In the genomic region with DNA sequence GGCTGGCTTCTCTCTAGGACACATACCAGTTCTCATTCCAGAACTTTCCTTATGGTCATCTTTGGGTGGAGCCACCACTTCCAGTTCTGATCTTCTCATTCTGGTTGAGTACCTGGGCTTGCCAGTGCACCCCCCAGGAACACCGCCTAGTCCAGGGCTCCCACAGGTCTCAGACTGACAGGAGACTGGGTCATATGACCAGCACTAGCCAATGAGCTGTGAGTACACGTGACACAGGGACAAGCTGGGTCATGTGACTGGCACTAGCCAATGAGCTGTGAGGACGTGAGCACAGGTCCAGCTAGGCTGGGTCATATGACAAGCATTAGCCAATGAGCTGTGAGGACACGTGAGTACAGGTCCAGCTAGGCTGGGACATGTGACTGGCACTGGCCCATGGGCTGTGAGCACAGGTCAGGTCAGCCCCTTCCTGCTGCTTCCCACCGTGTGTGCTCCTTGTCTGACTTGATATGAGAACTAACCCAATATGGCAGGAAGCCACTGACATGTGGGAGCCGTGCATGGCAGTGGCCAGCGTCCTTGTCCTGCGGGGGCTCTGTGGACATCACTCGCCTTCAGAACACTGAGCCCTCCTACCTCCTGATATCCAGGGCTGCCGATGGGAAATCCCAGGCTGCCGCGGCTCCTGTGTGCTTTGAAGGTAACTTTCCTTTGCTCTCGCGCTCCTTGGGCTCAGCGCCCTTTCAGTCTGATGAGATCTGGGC, we compare ENCODE assay signal across 1 cellular context.
A peak's percentile ranks its signal among the peaks of the same experiment; 100 is the strongest.
TF ChIP-seq lines count a peak whose summit lies in the region.

No MANE protein-coding gene starts in this region.

TF ChIP-seq in K562, 482 proteins besides CTCF, POLR2A, EP300 and RAD21 (continued from another document and continues in another):
- no peak for TF ChIP-seq ZNF407 (IDR thresholded peaks at IDR 0.05; ENCODE audit: low read depth)
- no peak for TF ChIP-seq ZNF436 (CRISPR knock-in tag; IDR thresholded peaks at IDR 0.05)
- no peak for TF ChIP-seq MTA1 (IDR thresholded peaks at IDR 0.05; ENCODE audit: borderline replicate concordance)
- TF ChIP-seq ZNF695 (CRISPR knock-in tag; IDR thresholded peaks at IDR 0.05): no peak
- TF ChIP-seq ZHX1 (conservative IDR thresholded peaks at IDR 0.05; ENCODE audit: low read length): no peak
- peak; percentile 95 for TF ChIP-seq CBX1 (IDR thresholded peaks at IDR 0.05; ENCODE audit: low read depth)
- no peak for TF ChIP-seq ZNF764 (CRISPR knock-in tag; IDR thresholded peaks at IDR 0.05; ENCODE audit: low read depth)
- no peak; the same call in 1 of the 2 replicates for TF ChIP-seq CTBP1 (IDR thresholded peaks at IDR 0.05; ENCODE audit: borderline replicate concordance)
- no peak for TF ChIP-seq ZFP36 (IDR thresholded peaks at IDR 0.05; ENCODE audit: low read depth, low read length, partially characterized antibody)
- 0 out of 2 replicates have a peak, but pooled peaks have one; percentile 43 for TF ChIP-seq ZNF12 (CRISPR knock-in tag; IDR thresholded peaks at IDR 0.05)
- TF ChIP-seq PCBP1 (IDR thresholded peaks at IDR 0.05; ENCODE audit: low read depth, low read length, poor library complexity, severe bottlenecking): no peak
- no peak for TF ChIP-seq E2F4 (CRISPR knock-in tag; IDR thresholded peaks at IDR 0.05; ENCODE audit: low read depth)
- TF ChIP-seq, protein P1, sequence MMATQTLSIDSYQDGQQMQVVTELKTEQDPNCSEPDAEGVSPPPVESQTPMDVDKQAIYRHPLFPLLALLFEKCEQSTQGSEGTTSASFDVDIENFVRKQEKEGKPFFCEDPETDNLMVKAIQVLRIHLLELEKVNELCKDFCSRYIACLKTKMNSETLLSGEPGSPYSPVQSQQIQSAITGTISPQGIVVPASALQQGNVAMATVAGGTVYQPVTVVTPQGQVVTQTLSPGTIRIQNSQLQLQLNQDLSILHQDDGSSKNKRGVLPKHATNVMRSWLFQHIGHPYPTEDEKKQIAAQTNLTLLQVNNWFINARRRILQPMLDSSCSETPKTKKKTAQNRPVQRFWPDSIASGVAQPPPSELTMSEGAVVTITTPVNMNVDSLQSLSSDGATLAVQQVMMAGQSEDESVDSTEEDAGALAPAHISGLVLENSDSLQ (IDR thresholded peaks at IDR 0.05): peak; percentile 91
- TF ChIP-seq KAT2B (IDR thresholded peaks at IDR 0.05; ENCODE audit: low read depth, low read length): no peak
- no peak for TF ChIP-seq ZNF785 (CRISPR knock-in tag; IDR thresholded peaks at IDR 0.05)
- no peak for TF ChIP-seq ZNF449 (CRISPR knock-in tag; IDR thresholded peaks at IDR 0.05)
- no peak for TF ChIP-seq ZC3H11A (IDR thresholded peaks at IDR 0.05; ENCODE audit: low read depth, low read length)
- TF ChIP-seq ZFP1 (CRISPR knock-in tag; IDR thresholded peaks at IDR 0.05): no peak
- no peak; the same call in 1 of the 2 replicates for TF ChIP-seq MTA3 (IDR thresholded peaks at IDR 0.05; ENCODE audit: borderline replicate concordance)
- 0 out of 2 replicates have a peak, but pooled peaks have one; percentile 13 for TF ChIP-seq ELF1 (tag; IDR thresholded peaks at IDR 0.05)
- TF ChIP-seq, protein P2, sequence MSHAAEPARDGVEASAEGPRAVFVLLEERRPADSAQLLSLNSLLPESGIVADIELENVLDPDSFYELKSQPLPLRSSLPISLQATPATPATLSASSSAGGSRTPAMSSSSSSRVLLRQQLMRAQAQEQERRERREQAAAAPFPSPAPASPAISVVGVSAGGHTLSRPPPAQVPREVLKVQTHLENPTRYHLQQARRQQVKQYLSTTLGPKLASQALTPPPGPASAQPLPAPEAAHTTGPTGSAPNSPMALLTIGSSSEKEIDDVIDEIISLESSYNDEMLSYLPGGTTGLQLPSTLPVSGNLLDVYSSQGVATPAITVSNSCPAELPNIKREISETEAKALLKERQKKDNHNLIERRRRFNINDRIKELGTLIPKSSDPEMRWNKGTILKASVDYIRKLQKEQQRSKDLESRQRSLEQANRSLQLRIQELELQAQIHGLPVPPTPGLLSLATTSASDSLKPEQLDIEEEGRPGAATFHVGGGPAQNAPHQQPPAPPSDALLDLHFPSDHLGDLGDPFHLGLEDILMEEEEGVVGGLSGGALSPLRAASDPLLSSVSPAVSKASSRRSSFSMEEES (CRISPR knock-in tag; IDR thresholded peaks at IDR 0.05): peak; percentile 100
- TF ChIP-seq SMARCB1 (IDR thresholded peaks at IDR 0.05; ENCODE audit: insufficient read length, low read depth): no peak
- TF ChIP-seq, protein P3, sequence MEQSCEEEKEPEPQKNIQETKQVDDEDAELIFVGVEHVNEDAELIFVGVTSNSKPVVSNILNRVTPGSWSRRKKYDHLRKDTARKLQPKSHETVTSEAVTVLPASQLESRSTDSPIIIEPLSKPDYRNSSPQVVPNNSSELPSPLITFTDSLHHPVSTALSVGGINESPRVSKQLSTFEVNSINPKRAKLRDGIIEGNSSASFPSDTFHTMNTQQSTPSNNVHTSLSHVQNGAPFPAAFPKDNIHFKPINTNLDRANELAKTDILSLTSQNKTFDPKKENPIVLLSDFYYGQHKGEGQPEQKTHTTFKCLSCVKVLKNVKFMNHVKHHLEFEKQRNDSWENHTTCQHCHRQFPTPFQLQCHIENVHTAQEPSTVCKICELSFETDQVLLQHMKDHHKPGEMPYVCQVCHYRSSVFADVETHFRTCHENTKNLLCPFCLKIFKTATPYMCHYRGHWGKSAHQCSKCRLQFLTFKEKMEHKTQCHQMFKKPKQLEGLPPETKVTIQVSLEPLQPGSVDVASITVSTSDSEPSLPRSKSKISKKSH (CRISPR knock-in tag; IDR thresholded peaks at IDR 0.05): no peak
- TF ChIP-seq, protein P4, sequence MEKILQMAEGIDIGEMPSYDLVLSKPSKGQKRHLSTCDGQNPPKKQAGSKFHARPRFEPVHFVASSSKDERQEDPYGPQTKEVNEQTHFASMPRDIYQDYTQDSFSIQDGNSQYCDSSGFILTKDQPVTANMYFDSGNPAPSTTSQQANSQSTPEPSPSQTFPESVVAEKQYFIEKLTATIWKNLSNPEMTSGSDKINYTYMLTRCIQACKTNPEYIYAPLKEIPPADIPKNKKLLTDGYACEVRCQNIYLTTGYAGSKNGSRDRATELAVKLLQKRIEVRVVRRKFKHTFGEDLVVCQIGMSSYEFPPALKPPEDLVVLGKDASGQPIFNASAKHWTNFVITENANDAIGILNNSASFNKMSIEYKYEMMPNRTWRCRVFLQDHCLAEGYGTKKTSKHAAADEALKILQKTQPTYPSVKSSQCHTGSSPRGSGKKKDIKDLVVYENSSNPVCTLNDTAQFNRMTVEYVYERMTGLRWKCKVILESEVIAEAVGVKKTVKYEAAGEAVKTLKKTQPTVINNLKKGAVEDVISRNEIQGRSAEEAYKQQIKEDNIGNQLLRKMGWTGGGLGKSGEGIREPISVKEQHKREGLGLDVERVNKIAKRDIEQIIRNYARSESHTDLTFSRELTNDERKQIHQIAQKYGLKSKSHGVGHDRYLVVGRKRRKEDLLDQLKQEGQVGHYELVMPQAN (IDR thresholded peaks at IDR 0.05; ENCODE audit: borderline replicate concordance): no peak; the same call in 1 of the 2 replicates
- TF ChIP-seq NFIX (CRISPR knock-in tag; IDR thresholded peaks at IDR 0.05; ENCODE audit: low read depth): no peak
- no peak for TF ChIP-seq SNAPC5 (CRISPR knock-in tag; IDR thresholded peaks at IDR 0.05)
- no peak for TF ChIP-seq SMARCA5 (IDR thresholded peaks at IDR 0.05)
- no peak for TF ChIP-seq SMARCA4 (IDR thresholded peaks at IDR 0.05)
- TF ChIP-seq, protein P5, sequence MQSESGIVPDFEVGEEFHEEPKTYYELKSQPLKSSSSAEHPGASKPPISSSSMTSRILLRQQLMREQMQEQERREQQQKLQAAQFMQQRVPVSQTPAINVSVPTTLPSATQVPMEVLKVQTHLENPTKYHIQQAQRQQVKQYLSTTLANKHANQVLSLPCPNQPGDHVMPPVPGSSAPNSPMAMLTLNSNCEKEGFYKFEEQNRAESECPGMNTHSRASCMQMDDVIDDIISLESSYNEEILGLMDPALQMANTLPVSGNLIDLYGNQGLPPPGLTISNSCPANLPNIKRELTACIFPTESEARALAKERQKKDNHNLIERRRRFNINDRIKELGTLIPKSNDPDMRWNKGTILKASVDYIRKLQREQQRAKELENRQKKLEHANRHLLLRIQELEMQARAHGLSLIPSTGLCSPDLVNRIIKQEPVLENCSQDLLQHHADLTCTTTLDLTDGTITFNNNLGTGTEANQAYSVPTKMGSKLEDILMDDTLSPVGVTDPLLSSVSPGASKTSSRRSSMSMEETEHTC (IDR thresholded peaks at IDR 0.05): peak; percentile 74; the same call in 1 of the 2 replicates
- peak; percentile 40 for TF ChIP-seq TBP (optimal IDR thresholded peaks at IDR 0.05; ENCODE audit: low read depth, low read length)
- TF ChIP-seq HDAC2 (IDR thresholded peaks at IDR 0.05): no peak
- TF ChIP-seq KAT8 (IDR thresholded peaks at IDR 0.05; ENCODE audit: low read depth): no peak
